In the genomic region with DNA sequence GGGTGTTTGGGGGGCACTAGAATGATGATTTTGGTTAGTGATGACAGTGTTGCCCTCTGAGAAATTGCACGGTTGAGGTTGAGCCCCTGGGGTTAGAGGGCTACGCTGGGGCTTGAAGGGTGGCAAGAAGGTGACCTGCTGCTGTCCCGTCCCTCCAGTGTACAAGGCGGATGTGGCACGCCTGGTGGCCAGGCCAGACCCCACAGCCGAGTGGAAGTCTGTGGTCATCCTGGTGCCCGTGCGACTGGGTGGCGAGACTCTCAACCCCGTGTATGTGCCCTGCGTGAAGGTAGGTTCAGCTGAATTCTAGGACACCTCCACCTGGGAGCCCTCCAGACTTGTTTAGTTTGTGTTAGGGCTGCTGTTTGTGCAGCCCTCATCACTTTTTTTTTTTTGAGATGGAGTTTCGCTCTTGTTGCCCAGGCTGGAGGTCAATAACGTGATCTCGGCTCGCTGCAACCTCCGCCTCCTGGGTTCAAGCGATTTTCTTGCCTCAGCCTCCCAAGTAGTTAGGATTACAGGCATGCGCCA, we compare ENCODE assay signal across 17 cellular contexts. TPM values are rescaled to one million over a fixed set of nuclear protein-coding genes. Genes with fewer than 3 reads are reported as not detected.
DNase-seq lines count a peak whose midpoint lies in the region; ATAC-seq and TF ChIP-seq lines count a peak whose summit lies in the region.
"Had no signal": no experiment of that assay in that cellular context is flagged by ENCODE, and none has a peak within 500 bp of the region (broad histone marks: within the 10 kb centered on the region; RNA-seq: fewer than 3 reads in every experiment).

No MANE protein-coding gene starts in this region.

- no peak for DNase-seq in CD8-positive, alpha-beta T cell
- DNase-seq in H7 (peak; percentile 22), T-helper 17 cell (no peak), GM03348 (ENCODE audit: low spot score) (no peak), NCI-H146 (lab: John Stamatoyannopoulos, UW) (no peak)
- no peak for DNase-seq in naive thymus-derived CD4-positive, alpha-beta T cell
- DNase-seq in activated effector memory CD4-positive, alpha-beta T cell treated with Interleukin-2 at 50 U/mL for 16 hours = no peak
- no peak for DNase-seq in activated CD8-positive, alpha-beta memory T cell treated with anti-CD3 and anti-CD28 coated beads, Interleukin-2, amount 10 ng/mL, durations not matched to agents 7 days and 5 days
- DNase-seq: ACHN; BE2C; C1 segment of cervical spinal cord; Caco-2; CD4-positive, CD25-positive, alpha-beta regulatory T cell; KG1 had no signal

- H3K4me3 Mint-ChIP-seq in CD8-positive, alpha-beta T cell = no peak overlapping the region
- no peak overlapping the region for H3K4me3 Mint-ChIP-seq in T-helper 17 cell
- peak overlapping the region in 1 of 10 donors; percentile 14 for H3K4me3 Mint-ChIP-seq in naive thymus-derived CD4-positive, alpha-beta T cell
- no peak overlapping the region for H3K4me3 Mint-ChIP-seq in activated CD8-positive, alpha-beta memory T cell treated with anti-CD3 and anti-CD28 coated beads, Interleukin-2, amount 10 ng/mL, durations not matched to agents 7 days and 5 days

- peaks cover 55% of the 10 kb centered on the region for H3K4me1 ChIP-seq in CD8-positive, alpha-beta T cell (ENCODE audit: insufficient read depth, low read length)
- H3K4me1 ChIP-seq in naive thymus-derived CD4-positive, alpha-beta T cell (ENCODE audit: control insufficient read depth in 2 of 2, insufficient read depth in 2 of 2, low read length in 2 of 2) = peaks cover 33 to 37% of the 10 kb centered on the region in 2 donors
- H3K4me1 ChIP-seq: BE2C, HAP-1 had no signal

- no peak for TF ChIP-seq CTCF in CD8-positive, alpha-beta T cell (IDR thresholded peaks at IDR 0.05)

- H3K27me3 Mint-ChIP-seq in CD8-positive, alpha-beta T cell (ENCODE audit: low read depth) = no peaks in the 10 kb centered on the region
- no peaks in the 10 kb centered on the region for H3K27me3 Mint-ChIP-seq in T-helper 17 cell
- H3K27me3 Mint-ChIP-seq in naive thymus-derived CD4-positive, alpha-beta T cell = no peaks in the 10 kb centered on the region
- H3K27me3 Mint-ChIP-seq in activated CD8-positive, alpha-beta memory T cell treated with anti-CD3 and anti-CD28 coated beads, Interleukin-2, amount 10 ng/mL, durations not matched to agents 7 days and 5 days = no peaks in the 10 kb centered on the region
- H3K27me3 Mint-ChIP-seq: CD4-positive, CD25-positive, alpha-beta regulatory T cell had no signal

- POLR2A ChIA-PET in CD8-positive, alpha-beta T cell (lab: Charles Lee) = interaction anchor here (1.1 kb wide), 1 partner anchor 15 kb away, joined by 3 read pairs; no protein-coding TSS in a partner anchor
- POLR2A ChIA-PET in naive thymus-derived CD4-positive, alpha-beta T cell (lab: Charles Lee) = interaction anchor here (9.3 kb wide), 1 partner anchor 18 kb away, joined by 126 read pairs; the partner anchor contains the start of genes CDKN2D and KRI1

- no peaks in the 10 kb centered on the region for H3K9me3 Mint-ChIP-seq in CD8-positive, alpha-beta T cell
- no peaks in the 10 kb centered on the region for H3K9me3 Mint-ChIP-seq in naive thymus-derived CD4-positive, alpha-beta T cell
- no peaks in the 10 kb centered on the region for H3K9me3 Mint-ChIP-seq in activated CD8-positive, alpha-beta memory T cell treated with anti-CD3 and anti-CD28 coated beads, Interleukin-2, amount 10 ng/mL, durations not matched to agents 7 days and 5 days (ENCODE audit: low read depth)
- H3K9me3 Mint-ChIP-seq: CD4-positive, CD25-positive, alpha-beta regulatory T cell had no signal

- H3K9me3 ChIP-seq in CD8-positive, alpha-beta T cell (ENCODE audit: low read length) = no peaks in the 10 kb centered on the region
- H3K9me3 ChIP-seq in T-helper 17 cell (ENCODE audit: control insufficient read depth, low read length, poor library complexity, severe bottlenecking) = no peaks in the 10 kb centered on the region
- H3K9me3 ChIP-seq in naive thymus-derived CD4-positive, alpha-beta T cell (ENCODE audit: control insufficient read depth in 2 of 3, low read length in 3 of 3) = no peaks in the 10 kb centered on the region
- H3K9me3 ChIP-seq: BE2C, Caco-2, HAP-1 had no signal

- intact Hi-C loops in CD8-positive, alpha-beta T cell (cut with DNase I, micrococcal nuclease) = no loop called here
- intact Hi-C loops in naive thymus-derived CD4-positive, alpha-beta T cell (cut with micrococcal nuclease) = no loop called here

- H3K27ac ChIP-seq in CD8-positive, alpha-beta T cell (ENCODE audit: low read depth, low read length) = no peak overlapping the region
- no peak overlapping the region for H3K27ac ChIP-seq in naive thymus-derived CD4-positive, alpha-beta T cell (ENCODE audit: low read depth, low read length)
- H3K27ac ChIP-seq: HL-60 had no signal

- H3K27me3 ChIP-seq in CD8-positive, alpha-beta T cell (ENCODE audit: insufficient read depth, low read length) = no peaks in the 10 kb centered on the region
- no peaks in the 10 kb centered on the region for H3K27me3 ChIP-seq in H7 (ENCODE audit: control insufficient read depth, insufficient read depth, low read length)
- H3K27me3 ChIP-seq in naive thymus-derived CD4-positive, alpha-beta T cell (ENCODE audit: control insufficient read depth in 2 of 2, insufficient read depth in 2 of 2, low read length in 2 of 2) = no peaks in the 10 kb centered on the region
- H3K27me3 ChIP-seq: BE2C had no signal

- peak overlapping the region; percentile 57 for H3K27ac Mint-ChIP-seq in CD8-positive, alpha-beta T cell
- H3K27ac Mint-ChIP-seq in T-helper 17 cell = peak overlapping the region; percentile 9
- peak overlapping the region in 5 of 9 donors; percentile 8 to 65 (median 25) for H3K27ac Mint-ChIP-seq in naive thymus-derived CD4-positive, alpha-beta T cell
- H3K27ac Mint-ChIP-seq in activated CD8-positive, alpha-beta memory T cell treated with anti-CD3 and anti-CD28 coated beads, Interleukin-2, amount 10 ng/mL, durations not matched to agents 7 days and 5 days = no peak overlapping the region
- H3K27ac Mint-ChIP-seq: CD4-positive, CD25-positive, alpha-beta regulatory T cell had no signal

- no peak for ATAC-seq in CD8-positive, alpha-beta T cell
- no peak for ATAC-seq in T-helper 17 cell
- ATAC-seq in naive thymus-derived CD4-positive, alpha-beta T cell = no peak
- no peak for ATAC-seq in activated CD8-positive, alpha-beta memory T cell treated with anti-CD3 and anti-CD28 coated beads, Interleukin-2, amount 10 ng/mL, durations not matched to agents 7 days and 5 days

- peaks cover 66% of the 10 kb centered on the region for H3K36me3 Mint-ChIP-seq in CD8-positive, alpha-beta T cell
- H3K36me3 Mint-ChIP-seq in T-helper 17 cell (ENCODE audit: low read depth) = no peaks in the 10 kb centered on the region
- peaks cover 0 to 28% (median 4%) of the 10 kb centered on the region in 5 donors for H3K36me3 Mint-ChIP-seq in naive thymus-derived CD4-positive, alpha-beta T cell
- H3K36me3 Mint-ChIP-seq in activated CD8-positive, alpha-beta memory T cell treated with anti-CD3 and anti-CD28 coated beads, Interleukin-2, amount 10 ng/mL, durations not matched to agents 7 days and 5 days = peaks cover 51% of the 10 kb centered on the region
- H3K36me3 Mint-ChIP-seq: CD4-positive, CD25-positive, alpha-beta regulatory T cell had no signal

- no peak overlapping the region for H3K4me3 ChIP-seq in CD8-positive, alpha-beta T cell (ENCODE audit: low read depth, low read length)
- H3K4me3 ChIP-seq in H7 (ENCODE audit: insufficient read depth, low read depth, low read length) = no peak overlapping the region
- H3K4me3 ChIP-seq in naive thymus-derived CD4-positive, alpha-beta T cell (ENCODE audit: low read length) = no peak overlapping the region
- H3K4me3 ChIP-seq: HAP-1 had no signal

- peaks cover 47% of the 10 kb centered on the region for H3K36me3 ChIP-seq in CD8-positive, alpha-beta T cell (ENCODE audit: insufficient read depth, low read length)
- H3K36me3 ChIP-seq in H7 (replicated peaks; ENCODE audit: control insufficient read depth, insufficient read depth, low read length) = peaks cover 25% of the 10 kb centered on the region
- peaks cover 7 to 65% (median 7%) of the 10 kb centered on the region in 3 experiments for H3K36me3 ChIP-seq in naive thymus-derived CD4-positive, alpha-beta T cell (ENCODE audit: control insufficient read depth in 2 of 3, insufficient read depth in 3 of 3, low read length in 3 of 3)

- H3K4me1 Mint-ChIP-seq in CD8-positive, alpha-beta T cell (ENCODE audit: low read depth) = peaks cover 44% of the 10 kb centered on the region
- peaks cover 23% of the 10 kb centered on the region for H3K4me1 Mint-ChIP-seq in T-helper 17 cell
- peaks cover 21 to 46% (median 28%) of the 10 kb centered on the region in 7 donors for H3K4me1 Mint-ChIP-seq in naive thymus-derived CD4-positive, alpha-beta T cell
- H3K4me1 Mint-ChIP-seq in activated CD8-positive, alpha-beta memory T cell treated with anti-CD3 and anti-CD28 coated beads, Interleukin-2, amount 10 ng/mL, durations not matched to agents 7 days and 5 days = peaks cover 40% of the 10 kb centered on the region

- CTCF ChIA-PET in CD8-positive, alpha-beta T cell (lab: Charles Lee) = interaction anchor here (1.1 to 1.4 kb wide), 2 partner anchors 23 to 26 kb away, joined by 3 to 7 read pairs; no protein-coding TSS in a partner anchor
- CTCF ChIA-PET in naive thymus-derived CD4-positive, alpha-beta T cell (lab: Charles Lee) = no interaction called here
- CTCF ChIA-PET in activated CD8-positive, alpha-beta memory T cell treated with anti-CD3 and anti-CD28 coated beads, Interleukin-2, amount 10 ng/mL, durations not matched to agents 7 days and 5 days (lab: Charles Lee) = interaction anchor here (0.6 to 1.8 kb wide), 6 partner anchors 25 to 300 kb away, joined by 3 to 8 read pairs (median 4); no protein-coding TSS in a partner anchor

RNA-seq across cellular contexts. Expression of gene ATG4D, which starts 5.1 kb away (rescaled TPM):
- total RNA-seq in CD8-positive, alpha-beta T cell = 10 to 100 TPM; 82.0 to 91.1 TPM
- 95.6 and 105 TPM in 2 replicates for total RNA-seq in H7 (2014; rRNA removed; shearing (Covaris generic))
- 10 to 100 TPM; 70.6 to 70.7 TPM for total RNA-seq in T-helper 17 cell
- 10 to 100 TPM; 41.7 to 70.3 (median 56.7) TPM for total RNA-seq in naive thymus-derived CD4-positive, alpha-beta T cell
- 10 to 100 TPM; 12.9 to 21.8 TPM for polyA plus RNA-seq in naive thymus-derived CD4-positive, alpha-beta T cell
- 10 to 100 TPM; 48.3 to 57.8 TPM for total RNA-seq in activated CD8-positive, alpha-beta memory T cell treated with anti-CD3 and anti-CD28 coated beads, Interleukin-2, amount 10 ng/mL, durations not matched to agents 7 days and 5 days

RNA-seq across cellular contexts. Expression of gene KRI1, which starts 17.0 kb away (rescaled TPM):
- 10 to 100 TPM; 29.8 to 33.9 TPM for total RNA-seq in CD8-positive, alpha-beta T cell
- total RNA-seq in H7 (2014; rRNA removed; shearing (Covaris generic)) = 19.3 and 21.6 TPM in 2 replicates
- total RNA-seq in T-helper 17 cell = 10 to 100 TPM; 33.9 to 43.7 TPM
- 10 to 100 TPM; 48.4 to 84.1 (median 60.4) TPM for total RNA-seq in naive thymus-derived CD4-positive, alpha-beta T cell
- polyA plus RNA-seq in naive thymus-derived CD4-positive, alpha-beta T cell = 10 to 100 TPM; 13.7 to 47.6 TPM
- total RNA-seq in activated CD8-positive, alpha-beta memory T cell treated with anti-CD3 and anti-CD28 coated beads, Interleukin-2, amount 10 ng/mL, durations not matched to agents 7 days and 5 days = 10 to 100 TPM; 68.1 to 72.2 TPM

RNA-seq across cellular contexts. Expression of gene CDKN2D, which starts 20.0 kb away (rescaled TPM):
- 10 to 100 TPM; 58.5 to 61.3 TPM for total RNA-seq in CD8-positive, alpha-beta T cell
- 4.7 and 5.6 TPM in 2 replicates for total RNA-seq in H7 (2014; rRNA removed; shearing (Covaris generic))
- total RNA-seq in T-helper 17 cell = 10 to 100 TPM; 71.0 to 83.3 TPM
- 10 to 100 TPM; 20.5 to 73.9 (median 47.5) TPM for total RNA-seq in naive thymus-derived CD4-positive, alpha-beta T cell
- 100 to 1,000 TPM in 1 of 2 donors, 10 to 100 TPM in 1; 72.9 to 102 TPM for polyA plus RNA-seq in naive thymus-derived CD4-positive, alpha-beta T cell
- 10 to 100 TPM; 40.9 to 73.3 TPM for total RNA-seq in activated CD8-positive, alpha-beta memory T cell treated with anti-CD3 and anti-CD28 coated beads, Interleukin-2, amount 10 ng/mL, durations not matched to agents 7 days and 5 days

RNA-seq across cellular contexts. Expression of gene S1PR5, which starts 31.6 kb away (rescaled TPM):
- total RNA-seq in CD8-positive, alpha-beta T cell = 10 to 100 TPM; 21.6 to 22.5 TPM
- 14.7 and 16.1 TPM in 2 replicates for total RNA-seq in H7 (2014; rRNA removed; shearing (Covaris generic))
- total RNA-seq in T-helper 17 cell = 1 to 10 TPM in 1 of 2 donors, under 1 TPM in 1; 0.50 to 1.3 TPM
- 10 to 100 TPM in 1 of 5 experiments, 1 to 10 TPM in 1, under 1 TPM in 2, not detected in 1; 0.51 to 22.0 (median 3.5) TPM for total RNA-seq in naive thymus-derived CD4-positive, alpha-beta T cell
- polyA plus RNA-seq in naive thymus-derived CD4-positive, alpha-beta T cell = under 1 TPM; 0.53 to 0.55 TPM
- total RNA-seq in activated CD8-positive, alpha-beta memory T cell treated with anti-CD3 and anti-CD28 coated beads, Interleukin-2, amount 10 ng/mL, durations not matched to agents 7 days and 5 days = 1 to 10 TPM in 1 of 2 experiments, under 1 TPM in 1; 0.14 to 1.4 TPM
- total RNA-seq: CD4-positive, CD25-positive, alpha-beta regulatory T cell; LHCN-M2 had no signal

RNA-seq across cellular contexts. Expression of gene AP1M2, which starts 38.3 kb away (rescaled TPM):
- not detected for total RNA-seq in CD8-positive, alpha-beta T cell
- 16.4 and 23.7 TPM in 2 replicates for total RNA-seq in H7 (2014; rRNA removed; shearing (Covaris generic))
- total RNA-seq in T-helper 17 cell = 1 to 10 TPM in 1 of 2 donors, not detected in 1; 2.0 TPM
- not detected for total RNA-seq in naive thymus-derived CD4-positive, alpha-beta T cell
- not detected for polyA plus RNA-seq in naive thymus-derived CD4-positive, alpha-beta T cell
- total RNA-seq in activated CD8-positive, alpha-beta memory T cell treated with anti-CD3 and anti-CD28 coated beads, Interleukin-2, amount 10 ng/mL, durations not matched to agents 7 days and 5 days = not detected
- total RNA-seq: CD4-positive, CD25-positive, alpha-beta regulatory T cell; LHCN-M2 had no signal
- polyA plus RNA-seq: CD4-positive, CD25-positive, alpha-beta regulatory T cell had no signal
